Comparison of ENCODE assay signal across 9 cellular contexts in genomic region chr2:200773083-200773482, GRCh38.
"Had no signal": no experiment of that assay in that cellular context is flagged by ENCODE, and none has a peak within 500 bp of the region (broad histone marks: within the 10 kb centered on the region; RNA-seq: fewer than 3 reads in every experiment).

No MANE protein-coding gene starts in this region.

- H3K27ac ChIP-seq: HL-60, KMS-11 had no signal

- H3K4me2 ChIP-seq: KMS-11 had no signal

- ATAC-seq: HepG2 had no signal

- DNase-seq: GOT3, H7, HCEC 1CT, IMR-90, Karpas-422, KBM-7 had no signal

- H3K9ac ChIP-seq: KMS-11 had no signal
